In genomic region chr20:3470208-3470626, GRCh38 we compare ENCODE assay signal across 8 cellular contexts. TPM values are rescaled to one million over a fixed set of nuclear protein-coding genes. Genes with fewer than 3 reads are reported as not detected.
DNase-seq lines count a peak whose midpoint lies in the region; TF ChIP-seq lines count a peak whose summit lies in the region.

No MANE protein-coding gene starts in this region.

- 71 to 77% methylated on average over 13 of the region's 13 CpGs for WGBS in endodermal cell (ENCODE audit: insufficient coverage in 1 of 2, insufficient read length in 1 of 2), 2 experiments

- H3K27ac Mint-ChIP-seq in endodermal cell, result peak overlapping the region; percentile 69

- H3K4me3 Mint-ChIP-seq in endodermal cell, result peak overlapping the region; percentile 91

- peaks cover 0 to 4% (median 0%) of the 10 kb centered on the region in 11 experiments; a peak in 1 of 22 replicates for H3K36me3 ChIP-seq in BLaER1 treated with 17β-estradiol and CSF1 and Interleukin-3, amounts not matched to agents 10 nM and 100 nM
- no peaks in the 10 kb centered on the region for H3K36me3 ChIP-seq in NT2/D1 (ENCODE audit: insufficient read depth, insufficient read length, low read length)
- H3K36me3 ChIP-seq in endodermal cell (ENCODE audit: control insufficient read depth, insufficient read depth, low read length), result no peaks in the 10 kb centered on the region
- H3K36me3 ChIP-seq in neuron (ENCODE audit: insufficient read depth, low read length), result no peaks in the 10 kb centered on the region

- intact Hi-C loops in posterior cingulate gyrus (cut with DNase I), result loop anchor here (5.0 kb wide), 1 partner anchor 63 kb away; the partner anchor contains the start of gene DNAAF9

- no peaks in the 10 kb centered on the region for H3K9me3 Mint-ChIP-seq in endodermal cell

- TF ChIP-seq CTCF in endodermal cell (conservative IDR thresholded peaks at IDR 0.05), result no peak

- H3K9me3 ChIP-seq in BLaER1 treated with 17β-estradiol and CSF1 and Interleukin-3, amounts not matched to agents 10 nM and 100 nM (replicated peaks in 1 of 11), result no peaks in the 10 kb centered on the region
- H3K9me3 ChIP-seq in NT2/D1 (ENCODE audit: insufficient read depth, low read length) (no peaks in the 10 kb centered on the region), endodermal cell (ENCODE audit: control insufficient read depth, low read length) (no peaks in the 10 kb centered on the region), neuron (ENCODE audit: low read length) (no peaks in the 10 kb centered on the region)

- peak overlapping the region; percentile 84 to 99 (median 97) for H3K4me3 ChIP-seq in BLaER1 treated with 17β-estradiol and CSF1 and Interleukin-3, amounts not matched to agents 10 nM and 100 nM
- H3K4me3 ChIP-seq in NT2/D1 (ENCODE audit: insufficient read length, low read depth) (peak overlapping the region; percentile 77), endodermal cell (ENCODE audit: low read length) (peak overlapping the region; percentile 99), neuron (ENCODE audit: low read length) (peak overlapping the region; percentile 69)

- peak overlapping the region; percentile 83 to 94 (median 90) for H3K9ac ChIP-seq in BLaER1 treated with 17β-estradiol and CSF1 and Interleukin-3, amounts not matched to agents 10 nM and 100 nM
- H3K9ac ChIP-seq in NT2/D1 (ENCODE audit: insufficient read length, low read depth), result peak overlapping the region; percentile 87
- H3K9ac ChIP-seq in endodermal cell (ENCODE audit: extremely low read depth, low read length, poor library complexity, severe bottlenecking), result peak overlapping the region; percentile 53

- H3K27ac ChIP-seq in BLaER1 treated with 17β-estradiol and CSF1 and Interleukin-3, amounts not matched to agents 10 nM and 100 nM, result peak overlapping the region; percentile 72 to 84 (median 82)
- no peak overlapping the region for H3K27ac ChIP-seq in endodermal cell (ENCODE audit: low read depth, low read length)

- DNase-seq in NT2/D1 (ENCODE audit: low read depth, low spot score), result no peak
- DNase-seq in endodermal cell, result no peak
- DNase-seq in posterior cingulate gyrus, result no peak
- no peak for DNase-seq in GF-D8 (lab: John Stamatoyannopoulos, UW)
- DNase-seq in kidney tubule cell (ENCODE audit: low spot score), result no peak
- DNase-seq in activated effector memory CD4-positive, alpha-beta T cell treated with anti-CD3 and anti-CD28 coated beads, Interleukin-2, amount 50 U/mL, for 16 hours, result no peak

- H3K4me1 Mint-ChIP-seq in endodermal cell, result peaks cover 25% of the 10 kb centered on the region

- H3K36me3 Mint-ChIP-seq in endodermal cell (ENCODE audit: low read depth), result no peaks in the 10 kb centered on the region

- peaks cover 17 to 33% (median 29%) of the 10 kb centered on the region in 10 experiments for H3K4me1 ChIP-seq in BLaER1 treated with 17β-estradiol and CSF1 and Interleukin-3, amounts not matched to agents 10 nM and 100 nM
- H3K4me1 ChIP-seq in NT2/D1 (ENCODE audit: insufficient read depth, insufficient read length), result no peaks in the 10 kb centered on the region
- H3K4me1 ChIP-seq in endodermal cell (ENCODE audit: control insufficient read depth, insufficient read depth, low read length), result no peaks in the 10 kb centered on the region
- H3K4me1 ChIP-seq in neuron (ENCODE audit: insufficient read depth, low read length), result peaks cover 21% of the 10 kb centered on the region

- peaks cover 61% of the 10 kb centered on the region for H3K27me3 Mint-ChIP-seq in endodermal cell (ENCODE audit: insufficient read depth)

- no peaks in the 10 kb centered on the region for H3K27me3 ChIP-seq in BLaER1 treated with 17β-estradiol and CSF1 and Interleukin-3, amounts not matched to agents 10 nM and 100 nM
- H3K27me3 ChIP-seq in NT2/D1 (ENCODE audit: insufficient read depth, insufficient read length) (peaks cover 36% of the 10 kb centered on the region), endodermal cell (ENCODE audit: control insufficient read depth, insufficient read depth, low read length, poor library complexity, severe bottlenecking) (peaks cover 13% of the 10 kb centered on the region), neuron (ENCODE audit: insufficient read depth, low read length) (no peaks in the 10 kb centered on the region)

- H2AFZ ChIP-seq in neuron (ENCODE audit: low read depth, low read length), result peak overlapping the region; percentile 59

- peak overlapping the region; percentile 74 to 97 (median 92) for H3K4me2 ChIP-seq in BLaER1 treated with 17β-estradiol and CSF1 and Interleukin-3, amounts not matched to agents 10 nM and 100 nM

- peaks cover 20 to 42% (median 35%) of the 10 kb centered on the region in 11 experiments; a peak in 18 of 22 replicates for H4K20me1 ChIP-seq in BLaER1 treated with 17β-estradiol and CSF1 and Interleukin-3, amounts not matched to agents 10 nM and 100 nM

RNA-seq across cellular contexts. Expression of gene ATRN, which starts 0.6 kb away (rescaled TPM):
- total RNA-seq in endodermal cell, result 10 to 100 TPM; 27.4 to 31.2 TPM
- polyA plus RNA-seq in endodermal cell (2013, experiment 1 of 2), result 26.3 TPM
- 22.9 TPM for polyA plus RNA-seq in endodermal cell (2013, experiment 2 of 2)
